24 cellular contexts compared by ENCODE assay signal in the genomic region with DNA sequence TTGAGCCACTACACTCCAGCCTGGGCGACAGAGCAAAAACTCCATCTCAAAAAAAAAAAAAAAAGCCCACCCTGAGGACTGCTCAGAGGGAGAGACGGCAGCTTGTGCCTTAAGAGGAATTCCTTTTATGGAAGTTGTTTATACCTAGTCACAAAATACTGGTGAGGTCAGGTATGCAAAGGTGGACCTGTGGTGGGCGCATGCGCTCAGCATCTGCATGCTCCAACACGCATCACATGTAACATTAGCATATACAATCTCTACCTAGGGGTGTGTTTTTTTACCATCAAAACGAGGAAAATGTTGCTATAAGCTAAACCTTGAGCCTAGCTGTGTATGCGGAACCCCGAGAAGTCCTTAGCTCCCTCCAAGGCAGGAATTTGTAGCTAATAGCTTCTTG. TPM values are rescaled to one million over a fixed set of nuclear protein-coding genes. Genes with fewer than 3 reads are reported as not detected.
DNase-seq lines count a peak whose midpoint lies in the region; ATAC-seq, FAIRE-seq and TF ChIP-seq lines count a peak whose summit lies in the region.
"Had no signal": no experiment of that assay in that cellular context is flagged by ENCODE, and none has a peak within 500 bp of the region (broad histone marks: within the 10 kb centered on the region; RNA-seq: fewer than 3 reads in every experiment).

No MANE protein-coding gene starts in this region.

- H3K9me3 ChIP-seq in H9 (ENCODE audit: control insufficient read depth, low read depth, low read length) (no peaks in the 10 kb centered on the region), H1 (ENCODE audit: insufficient read depth in 2 of 2, low read depth in 1 of 2, low read length in 1 of 2) (no peaks in the 10 kb centered on the region)
- H3K9me3 ChIP-seq: BLaER1, HAP-1 had no signal

- no peak for TF ChIP-seq CTCF in H9 (conservative IDR thresholded peaks at IDR 0.05)
- TF ChIP-seq CTCF in H1 (IDR thresholded peaks at IDR 0.05; ENCODE audit: control extremely low read depth in 1 of 3, insufficient read depth in 1 of 3, low read depth in 1 of 3, low read length in 3 of 3), result no peak
- TF ChIP-seq CTCF in mesothelial cell of epicardium (IDR thresholded peaks at IDR 0.05; ENCODE audit: unreplicated experiment), result no peak
- TF ChIP-seq CTCF in osteocyte (IDR thresholded peaks at IDR 0.05), result no peak

- no peak for FAIRE-seq in H1 (lab: Jason Lieb, UNC)
- FAIRE-seq: A204.1 had no signal

- H3K27me3 Mint-ChIP-seq in H9 (ENCODE audit: low read depth) (no peaks in the 10 kb centered on the region; the same call in 1 of the 2 replicates), mesothelial cell of epicardium (ENCODE audit: low read depth) (peaks cover 2% of the 10 kb centered on the region), osteocyte (ENCODE audit: unreplicated experiment) (peaks cover 14% of the 10 kb centered on the region)

- H2AFZ ChIP-seq in H9 (ENCODE audit: low read length) (no peak overlapping the region), H1 (ENCODE audit: low read length) (no peak overlapping the region)

- no peak overlapping the region for H3T11ph ChIP-seq in H9 (ENCODE audit: low read length)

- no peak for DNase-seq in H9
- DNase-seq in NCI-H526 (lab: John Stamatoyannopoulos, UW), result peak; percentile 44 to 72
- DNase-seq in H1 (ENCODE audit: low read depth in 1 of 2, low spot score in 2 of 2), result no peak
- no peak for DNase-seq in mesothelial cell of epicardium (ENCODE audit: low spot score in 2 of 2, unreplicated experiment in 2 of 2)
- DNase-seq in osteocyte (ENCODE audit: extremely low spot score, unreplicated experiment), result no peak
- DNase-seq in NCI-H1436 (lab: John Stamatoyannopoulos, UW), result no peak
- DNase-seq in Right ventricle myocardium superior, result no peak
- DNase-seq: CD4-positive, CD25-positive, alpha-beta regulatory T cell; DMS153; HFFc6; NCI-H1048; NCI-H1417; NCI-H1694 treated with DMSO at 0.1 percent for 48 hours; NCI-H2081; NCI-H524; NCI-H82; RPMI8226; SIG-M5 had no signal

- no peaks in the 10 kb centered on the region for H3K79me2 ChIP-seq in H9 (ENCODE audit: insufficient read depth, low read length)
- no peaks in the 10 kb centered on the region for H3K79me2 ChIP-seq in H1 (ENCODE audit: control insufficient read depth in 1 of 2, insufficient read depth in 2 of 2, low read length in 2 of 2)

- TF ChIP-seq RAD21 in H1 (IDR thresholded peaks at IDR 0.05 in 1 of 2, conservative IDR thresholded peaks at IDR 0.05 in 1 of 2; ENCODE audit: low read depth in 2 of 2, low read length in 2 of 2), result no peak

- H3K79me1 ChIP-seq in H9 (ENCODE audit: insufficient read depth, low read depth, low read length, poor library complexity, severe bottlenecking), result no peaks in the 10 kb centered on the region
- H3K79me1 ChIP-seq in H1 (ENCODE audit: low read depth, low read length), result no peaks in the 10 kb centered on the region

- H3K27me3 ChIP-seq in H9 (ENCODE audit: insufficient read depth, low read length) (no peaks in the 10 kb centered on the region), H1 (replicated peaks in 1 of 4; ENCODE audit: control insufficient read depth in 3 of 4, extremely low read depth in 1 of 4, insufficient read depth in 3 of 4, low read length in 3 of 4) (no peaks in the 10 kb centered on the region)
- H3K27me3 ChIP-seq: BLaER1 had no signal

- H4K20me1 ChIP-seq in H9 (ENCODE audit: control insufficient read depth, insufficient read depth, insufficient read length) (no peaks in the 10 kb centered on the region), H1 (replicated peaks in 1 of 2; ENCODE audit: control insufficient read depth in 1 of 2, insufficient read depth in 2 of 2, low read length in 2 of 2) (no peaks in the 10 kb centered on the region)
- H4K20me1 ChIP-seq: BLaER1 had no signal

- H2BK12ac ChIP-seq in H9 (ENCODE audit: insufficient read length, low read depth, low read length) (no peak overlapping the region), H1 (ENCODE audit: low read depth, low read length) (no peak overlapping the region)

- H2BK5ac ChIP-seq in H9 (ENCODE audit: insufficient read length, low read length) (no peak overlapping the region), H1 (ENCODE audit: low read depth, low read length) (no peak overlapping the region)

- H3K14ac ChIP-seq in H9 (ENCODE audit: insufficient read depth, low read length), result no peak overlapping the region
- H3K14ac ChIP-seq in H1 (ENCODE audit: insufficient read length), result no peak overlapping the region

- H2BK20ac ChIP-seq in H9 (ENCODE audit: low read depth, low read length, poor library complexity, severe bottlenecking), result no peak overlapping the region
- no peak overlapping the region for H2BK20ac ChIP-seq in H1 (ENCODE audit: low read length)

- CTCF ChIA-PET in H1 (lab: Charles Lee; ENCODE audit: partially characterized antibody), result interaction anchor here (0.5 to 1.4 kb wide), 7 partner anchors 8 to 536 kb away, joined by 3 to 4 read pairs (median 3); no protein-coding TSS in a partner anchor

- H2AK5ac ChIP-seq in H9 (ENCODE audit: insufficient read length, low read length) (no peak overlapping the region), H1 (ENCODE audit: low read depth, low read length) (no peak overlapping the region)

- H3K27ac Mint-ChIP-seq in H9, result peak overlapping the region in 2 of 3 experiments; percentile 10 to 84; a peak in 3 of 7 replicates
- H3K27ac Mint-ChIP-seq in mesothelial cell of epicardium, result peak overlapping the region; percentile 43
- H3K27ac Mint-ChIP-seq in osteocyte (ENCODE audit: unreplicated experiment), result no peak overlapping the region
- H3K27ac Mint-ChIP-seq: CD4-positive, CD25-positive, alpha-beta regulatory T cell; HFFc6 had no signal

- no peak overlapping the region for H2BK15ac ChIP-seq in H9 (ENCODE audit: low read depth, low read length)
- H2BK15ac ChIP-seq in H1 (ENCODE audit: low read length), result no peak overlapping the region

- no peak overlapping the region for H3K56ac ChIP-seq in H9 (ENCODE audit: insufficient read length, low read depth, low read length)
- no peak overlapping the region for H3K56ac ChIP-seq in H1 (replicated peaks; ENCODE audit: insufficient read length, low read depth, low read length)

- POLR2A ChIA-PET in H1 (lab: Charles Lee; ENCODE audit: partially characterized antibody), result interaction anchor here (0.6 to 1.5 kb wide), 5 partner anchors 9 to 234 kb away, joined by 3 to 6 read pairs (median 3); a partner anchor contains a TSS

- H3K18ac ChIP-seq in H9 (ENCODE audit: insufficient read length, low read depth, low read length) (no peak overlapping the region), H1 (ENCODE audit: extremely low read depth, low read length) (no peak overlapping the region)

- TF ChIP-seq EP300 in H1 (IDR thresholded peaks at IDR 0.05; ENCODE audit: borderline replicate concordance in 1 of 2, low read depth in 2 of 2, low read length in 2 of 2), result no peak

- no peaks in the 10 kb centered on the region for H3K36me3 ChIP-seq in H1 (ENCODE audit: control insufficient read depth in 2 of 4, insufficient read depth in 4 of 4, low read length in 3 of 4)
- H3K36me3 ChIP-seq: BLaER1, HAP-1 had no signal

- H3K4me3 Mint-ChIP-seq in H9 (no peak overlapping the region), mesothelial cell of epicardium (no peak overlapping the region), osteocyte (ENCODE audit: unreplicated experiment) (no peak overlapping the region)
- H3K4me3 Mint-ChIP-seq: CD4-positive, CD25-positive, alpha-beta regulatory T cell; HFFc6 had no signal

- H3K23ac ChIP-seq in H9 (ENCODE audit: insufficient read length, low read depth, low read length) (no peak overlapping the region), H1 (ENCODE audit: insufficient read length) (no peak overlapping the region)

- H3K27ac ChIP-seq in H9 (ENCODE audit: insufficient read length, low read depth, low read length) (no peak overlapping the region), H1 (ENCODE audit: low read depth, low read length) (0 out of 2 replicates have a peak overlapping the region, but pooled peaks have one; percentile 4)
- H3K27ac ChIP-seq: BLaER1, SK-N-MC had no signal

- H3K4ac ChIP-seq in H9 (ENCODE audit: low read depth, low read length) (no peak overlapping the region), H1 (replicated peaks; ENCODE audit: insufficient read length, low read depth, low read length) (no peak overlapping the region)

- H3K9me3 Mint-ChIP-seq in H9, result no peaks in the 10 kb centered on the region
- no peaks in the 10 kb centered on the region for H3K9me3 Mint-ChIP-seq in mesothelial cell of epicardium
- H3K9me3 Mint-ChIP-seq in osteocyte (ENCODE audit: unreplicated experiment), result no peaks in the 10 kb centered on the region
- H3K9me3 Mint-ChIP-seq: CD4-positive, CD25-positive, alpha-beta regulatory T cell; HFFc6 had no signal

- no peak for ATAC-seq in Right ventricle myocardium superior (ENCODE audit: poor library complexity)

- no peak overlapping the region for H3K4me3 ChIP-seq in H1 (ENCODE audit: extremely low read depth in 1 of 4, insufficient read depth in 2 of 4, low read depth in 3 of 4, low read length in 4 of 4)
- H3K4me3 ChIP-seq: BLaER1, HAP-1, SK-N-MC had no signal

- H3K36me3 Mint-ChIP-seq in H9 (ENCODE audit: insufficient read depth in 1 of 3, low read depth in 3 of 3) (peaks cover 0 to 9% (median 2%) of the 10 kb centered on the region in 3 experiments; a peak in 2 of 7 replicates), mesothelial cell of epicardium (no peaks in the 10 kb centered on the region), osteocyte (ENCODE audit: unreplicated experiment) (no peaks in the 10 kb centered on the region)
- H3K36me3 Mint-ChIP-seq: CD4-positive, CD25-positive, alpha-beta regulatory T cell had no signal

- no peak overlapping the region for H4K8ac ChIP-seq in H9 (replicated peaks; ENCODE audit: insufficient read length, low read depth, low read length)
- H4K8ac ChIP-seq in H1 (ENCODE audit: extremely low read depth, insufficient read depth, low read length), result no peak overlapping the region; the same call in 1 of the 2 replicates

- H3K4me1 Mint-ChIP-seq in H9 (peaks cover 0 to 4% of the 10 kb centered on the region in 2 experiments; a peak in 2 of 4 replicates), mesothelial cell of epicardium (peaks cover 2% of the 10 kb centered on the region), osteocyte (ENCODE audit: unreplicated experiment) (no peaks in the 10 kb centered on the region)

- no peaks in the 10 kb centered on the region for H3K4me1 ChIP-seq in H9 (ENCODE audit: insufficient read depth, low read length)
- peaks cover 0 to 5% (median 0%) of the 10 kb centered on the region in 4 experiments; a peak in 3 of 7 replicates for H3K4me1 ChIP-seq in H1 (replicated peaks in 1 of 4; ENCODE audit: control insufficient read depth in 3 of 4, insufficient read depth in 4 of 4, low read length in 3 of 4)
- H3K4me1 ChIP-seq: HAP-1 had no signal

- intact Hi-C loops in Right ventricle myocardium superior (cut with DNase I), result no loop called here

- no peaks in the 10 kb centered on the region for H3K23me2 ChIP-seq in H9 (ENCODE audit: insufficient read length, low read depth, low read length, poor library complexity, severe bottlenecking)
- H3K23me2 ChIP-seq in H1 (ENCODE audit: low read depth, low read length), result no peaks in the 10 kb centered on the region

- H3K4me2 ChIP-seq in H9 (ENCODE audit: insufficient read depth, insufficient read length, low read length) (no peak overlapping the region), H1 (ENCODE audit: insufficient read depth in 1 of 2, low read depth in 2 of 2, low read length in 2 of 2) (no peak overlapping the region)
- H3K4me2 ChIP-seq: BLaER1 had no signal

- WGBS in H9 (ENCODE audit: extremely low coverage, insufficient read length, low lambda C conversion rate), result no CpG with 5 or more reads among the region's 8 CpGs
- whole genome bisulfite sequencing in H1 (ENCODE audit: extremely low coverage in 1 of 2, insufficient coverage in 1 of 2, insufficient read length in 1 of 2, insufficient replicate concordance in 2 of 2, low coverage in 1 of 2, low lambda C conversion rate in 2 of 2, missing lambda C conversion rate in 1 of 2), 2 experiments, result 91% methylated on average over 7 of the region's 8 CpGs; no CpG with 5 or more reads in 1 of the 2 experiments

- H2BK120ac ChIP-seq in H9 (ENCODE audit: low read depth, low read length, poor library complexity, severe bottlenecking) (no peak overlapping the region), H1 (replicated peaks; ENCODE audit: low read depth, low read length) (no peak overlapping the region)

- TF ChIP-seq POLR2A in H1 (IDR thresholded peaks at IDR 0.05; ENCODE audit: control extremely low read depth in 1 of 2, low read depth in 2 of 2, low read length in 2 of 2), result no peak

- no peak overlapping the region for H3K9ac ChIP-seq in H9 (ENCODE audit: extremely low read depth, insufficient read length, low read length)
- H3K9ac ChIP-seq in H1 (replicated peaks in 1 of 4; ENCODE audit: extremely low read depth in 1 of 4, low read depth in 3 of 4, low read length in 3 of 4), result no peak overlapping the region; a peak in 1 of 7 replicates
- H3K9ac ChIP-seq: BLaER1 had no signal

- H4K5ac ChIP-seq in H9 (ENCODE audit: insufficient read length, low read depth, low read length) (no peak overlapping the region), H1 (ENCODE audit: insufficient read length, low read depth, low read length) (no peak overlapping the region)

- H4K91ac ChIP-seq in H9 (ENCODE audit: insufficient read length, low read depth, low read length), result no peak overlapping the region
- H4K91ac ChIP-seq in H1 (replicated peaks; ENCODE audit: insufficient read length, low read length), result no peak overlapping the region

RNA-seq across cellular contexts. Expression of a gene that starts 6.8 kb away (rescaled TPM):
- total RNA-seq in H9 (2021) (52.0 and 57.8 TPM in 2 replicates), mesothelial cell of epicardium (47.1 to 55.1 TPM (median 54.4 TPM) in 3 replicates), osteocyte (45.5 and 55.9 TPM in 2 replicates), Right ventricle myocardium superior (24.5 TPM)
- total RNA-seq in H1 (2021; fragmentation: NEBNext Ultra II Directional; extraction: Animal tissue kit (Norgen Biotek cat#: 25700)), result 46.1 and 48.5 TPM in 2 replicates
- 9.7 and 22.4 TPM in 2 replicates for polyA plus RNA-seq in H1 (2011; rRNA removed)
- polyA plus RNA-seq in H1 (2011; cell fraction: cytosol; rRNA removed), result 19.6 TPM
- 45.1 TPM for polyA plus RNA-seq in H1 (2011; cell fraction: nucleus; rRNA removed)
- 56.4 to 71.5 TPM (median 64.2 TPM) in 4 replicates for polyA plus RNA-seq in H1 (2012, experiment 1 of 2)
- 25.3 TPM for polyA plus RNA-seq in H1 (2012, experiment 2 of 2)
- polyA plus RNA-seq in H1 (2013, experiment 1 of 2), result 38.5 TPM
- polyA plus RNA-seq in H1 (2013, experiment 2 of 2), result 42.5 TPM
- polyA minus RNA-seq in H1 (2011; rRNA and poly(A)+ RNA removed), result 4.5 and 11.0 TPM in 2 replicates
- polyA minus RNA-seq in H1 (2011; cell fraction: cytosol; rRNA and poly(A)+ RNA removed), result 14.8 TPM
- 14.4 TPM for polyA minus RNA-seq in H1 (2011; cell fraction: nucleus; rRNA and poly(A)+ RNA removed)

RNA-seq across cellular contexts. Expression of a gene that starts 9.5 kb away (rescaled TPM):
- total RNA-seq in H9 (2021) (2.2 and 3.1 TPM in 2 replicates), mesothelial cell of epicardium (not detected in 3 replicates), osteocyte (not detected in 2 replicates), Right ventricle myocardium superior (not detected)
- 1.3 and 1.9 TPM in 2 replicates for total RNA-seq in H1 (2021; fragmentation: NEBNext Ultra II Directional; extraction: Animal tissue kit (Norgen Biotek cat#: 25700))
- polyA plus RNA-seq in H1 (2011; rRNA removed), result 6.0 and 8.2 TPM in 2 replicates
- 13.0 TPM for polyA plus RNA-seq in H1 (2011; cell fraction: cytosol; rRNA removed)
- 19.6 TPM for polyA plus RNA-seq in H1 (2011; cell fraction: nucleus; rRNA removed)
- 3.0 to 7.3 TPM (median 5.3 TPM) in 4 replicates for polyA plus RNA-seq in H1 (2012, experiment 1 of 2)
- polyA plus RNA-seq in H1 (2012, experiment 2 of 2), result 1.6 TPM
- polyA plus RNA-seq in H1 (2013, experiment 1 of 2), result 0.93 TPM
- 0.61 TPM for polyA plus RNA-seq in H1 (2013, experiment 2 of 2)
- polyA minus RNA-seq in H1 (2011; rRNA and poly(A)+ RNA removed), result 3.3 and 4.6 TPM in 2 replicates
- polyA minus RNA-seq in H1 (2011; cell fraction: cytosol; rRNA and poly(A)+ RNA removed), result 4.3 TPM
- polyA minus RNA-seq in H1 (2011; cell fraction: nucleus; rRNA and poly(A)+ RNA removed), result 6.5 TPM
- total RNA-seq: CD4-positive, CD25-positive, alpha-beta regulatory T cell; HT-29 had no signal
- polyA plus RNA-seq: AG04450; CD4-positive, CD25-positive, alpha-beta regulatory T cell had no signal

RNA-seq across cellular contexts. Expression of a gene that starts 35.5 kb away (rescaled TPM):
- total RNA-seq in H9 (2021) (101 and 105 TPM in 2 replicates), mesothelial cell of epicardium (68.5 to 74.4 TPM (median 70.9 TPM) in 3 replicates), osteocyte (106 and 107 TPM in 2 replicates), Right ventricle myocardium superior (81.9 TPM)
- 98.7 and 108 TPM in 2 replicates for total RNA-seq in H1 (2021; fragmentation: NEBNext Ultra II Directional; extraction: Animal tissue kit (Norgen Biotek cat#: 25700))
- 62.5 and 81.2 TPM in 2 replicates for polyA plus RNA-seq in H1 (2011; rRNA removed)
- polyA plus RNA-seq in H1 (2011; cell fraction: cytosol; rRNA removed), result 118 TPM
- 62.9 TPM for polyA plus RNA-seq in H1 (2011; cell fraction: nucleus; rRNA removed)
- 119 to 179 TPM (median 153 TPM) in 4 replicates for polyA plus RNA-seq in H1 (2012, experiment 1 of 2)
- 115 TPM for polyA plus RNA-seq in H1 (2012, experiment 2 of 2)
- polyA plus RNA-seq in H1 (2013, experiment 1 of 2), result 145 TPM
- 138 TPM for polyA plus RNA-seq in H1 (2013, experiment 2 of 2)
- 4.0 and 6.8 TPM in 2 replicates for polyA minus RNA-seq in H1 (2011; rRNA and poly(A)+ RNA removed)
- polyA minus RNA-seq in H1 (2011; cell fraction: cytosol; rRNA and poly(A)+ RNA removed), result 38.0 TPM
- polyA minus RNA-seq in H1 (2011; cell fraction: nucleus; rRNA and poly(A)+ RNA removed), result 12.8 TPM

RNA-seq across cellular contexts. Expression of a gene that starts 35.9 kb away (rescaled TPM):
- 14.0 and 15.7 TPM in 2 replicates for total RNA-seq in H9 (2021)
- total RNA-seq in H1 (2021; fragmentation: NEBNext Ultra II Directional; extraction: Animal tissue kit (Norgen Biotek cat#: 25700)), result 24.0 and 24.1 TPM in 2 replicates
- polyA plus RNA-seq in H1 (2011; rRNA removed), result 51.2 and 68.5 TPM in 2 replicates
- polyA plus RNA-seq in H1 (2011; cell fraction: cytosol; rRNA removed), result 36.5 TPM
- polyA plus RNA-seq in H1 (2011; cell fraction: nucleus; rRNA removed), result 43.6 TPM
- 16.5 to 29.7 TPM (median 28.5 TPM) in 4 replicates for polyA plus RNA-seq in H1 (2012, experiment 1 of 2)
- polyA plus RNA-seq in H1 (2012, experiment 2 of 2), result 29.4 TPM
- 19.3 TPM for polyA plus RNA-seq in H1 (2013, experiment 1 of 2)
- polyA plus RNA-seq in H1 (2013, experiment 2 of 2), result 17.8 TPM
- 16.8 and 23.2 TPM in 2 replicates for polyA minus RNA-seq in H1 (2011; rRNA and poly(A)+ RNA removed)
- polyA minus RNA-seq in H1 (2011; cell fraction: cytosol; rRNA and poly(A)+ RNA removed), result 22.9 TPM
- polyA minus RNA-seq in H1 (2011; cell fraction: nucleus; rRNA and poly(A)+ RNA removed), result 24.1 TPM
- 33.4 to 34.9 TPM (median 33.9 TPM) in 3 replicates for total RNA-seq in mesothelial cell of epicardium
- total RNA-seq in osteocyte, result 81.2 and 83.5 TPM in 2 replicates
- 36.1 TPM for total RNA-seq in Right ventricle myocardium superior

RNA-seq across cellular contexts. Expression of a gene that starts 47.2 kb away (rescaled TPM):
- total RNA-seq in H9 (2021) (46.7 and 52.6 TPM in 2 replicates), mesothelial cell of epicardium (34.0 to 37.0 TPM (median 34.2 TPM) in 3 replicates), osteocyte (34.6 and 38.1 TPM in 2 replicates), Right ventricle myocardium superior (20.1 TPM)
- 35.8 and 39.9 TPM in 2 replicates for total RNA-seq in H1 (2021; fragmentation: NEBNext Ultra II Directional; extraction: Animal tissue kit (Norgen Biotek cat#: 25700))
- 29.5 and 32.6 TPM in 2 replicates for polyA plus RNA-seq in H1 (2011; rRNA removed)
- polyA plus RNA-seq in H1 (2011; cell fraction: cytosol; rRNA removed), result 31.9 TPM
- polyA plus RNA-seq in H1 (2011; cell fraction: nucleus; rRNA removed), result 21.0 TPM
- 27.2 to 28.5 TPM (median 27.4 TPM) in 4 replicates for polyA plus RNA-seq in H1 (2012, experiment 1 of 2)
- polyA plus RNA-seq in H1 (2012, experiment 2 of 2), result 17.3 TPM
- polyA plus RNA-seq in H1 (2013, experiment 1 of 2), result 22.8 TPM
- polyA plus RNA-seq in H1 (2013, experiment 2 of 2), result 22.6 TPM
- polyA minus RNA-seq in H1 (2011; rRNA and poly(A)+ RNA removed), result 55.2 and 66.1 TPM in 2 replicates
- 21.1 TPM for polyA minus RNA-seq in H1 (2011; cell fraction: cytosol; rRNA and poly(A)+ RNA removed)
- 16.9 TPM for polyA minus RNA-seq in H1 (2011; cell fraction: nucleus; rRNA and poly(A)+ RNA removed)

Comparison
In these comparisons a context has a peak if more than half of its experiments do, and no peak if none do; other contexts are left out.
1. DNase-seq: peak in NCI-H526 (2 of 2); none in H9 (single experiment), H1 (0 of 2), mesothelial cell of epicardium (0 of 2), osteocyte (single experiment), NCI-H1436 (single experiment) and Right ventricle myocardium superior (single experiment).